In genomic region chr22:46010951-46011626, GRCh38 we compare ENCODE assay signal across 1 cellular context.
TF ChIP-seq lines count a peak whose summit lies in the region.

No MANE protein-coding gene starts in this region.

TF ChIP-seq in H1, 55 proteins besides CTCF, POLR2A, EP300 and RAD21 (continued from another document):
- no peak for TF ChIP-seq CHD7 (IDR thresholded peaks at IDR 0.05; ENCODE audit: insufficient replicate concordance, low read length)
